Comparison of ENCODE assay signal across 1 cellular context in the genomic region with DNA sequence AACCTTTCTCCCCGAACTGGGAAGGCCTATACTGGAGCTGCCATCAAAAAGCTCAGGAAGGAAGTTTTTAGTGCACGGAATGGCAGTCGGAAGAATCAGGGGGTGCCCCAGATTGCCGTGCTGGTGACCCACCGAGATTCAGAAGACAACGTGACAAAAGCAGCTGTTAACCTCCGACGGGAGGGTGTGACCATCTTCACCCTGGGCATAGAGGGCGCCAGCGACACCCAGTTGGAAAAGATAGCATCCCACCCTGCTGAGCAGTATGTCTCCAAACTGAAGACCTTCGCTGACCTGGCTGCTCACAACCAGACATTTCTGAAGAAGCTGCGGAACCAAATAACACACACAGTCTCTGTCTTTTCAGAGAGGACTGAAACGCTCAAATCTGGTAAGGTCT.
TF ChIP-seq lines count a peak whose summit lies in the region.

No MANE protein-coding gene starts in this region.

TF ChIP-seq in GM23338, 12 proteins besides CTCF, POLR2A, EP300 and RAD21 (continued from another document):
- TF ChIP-seq, protein P1, sequence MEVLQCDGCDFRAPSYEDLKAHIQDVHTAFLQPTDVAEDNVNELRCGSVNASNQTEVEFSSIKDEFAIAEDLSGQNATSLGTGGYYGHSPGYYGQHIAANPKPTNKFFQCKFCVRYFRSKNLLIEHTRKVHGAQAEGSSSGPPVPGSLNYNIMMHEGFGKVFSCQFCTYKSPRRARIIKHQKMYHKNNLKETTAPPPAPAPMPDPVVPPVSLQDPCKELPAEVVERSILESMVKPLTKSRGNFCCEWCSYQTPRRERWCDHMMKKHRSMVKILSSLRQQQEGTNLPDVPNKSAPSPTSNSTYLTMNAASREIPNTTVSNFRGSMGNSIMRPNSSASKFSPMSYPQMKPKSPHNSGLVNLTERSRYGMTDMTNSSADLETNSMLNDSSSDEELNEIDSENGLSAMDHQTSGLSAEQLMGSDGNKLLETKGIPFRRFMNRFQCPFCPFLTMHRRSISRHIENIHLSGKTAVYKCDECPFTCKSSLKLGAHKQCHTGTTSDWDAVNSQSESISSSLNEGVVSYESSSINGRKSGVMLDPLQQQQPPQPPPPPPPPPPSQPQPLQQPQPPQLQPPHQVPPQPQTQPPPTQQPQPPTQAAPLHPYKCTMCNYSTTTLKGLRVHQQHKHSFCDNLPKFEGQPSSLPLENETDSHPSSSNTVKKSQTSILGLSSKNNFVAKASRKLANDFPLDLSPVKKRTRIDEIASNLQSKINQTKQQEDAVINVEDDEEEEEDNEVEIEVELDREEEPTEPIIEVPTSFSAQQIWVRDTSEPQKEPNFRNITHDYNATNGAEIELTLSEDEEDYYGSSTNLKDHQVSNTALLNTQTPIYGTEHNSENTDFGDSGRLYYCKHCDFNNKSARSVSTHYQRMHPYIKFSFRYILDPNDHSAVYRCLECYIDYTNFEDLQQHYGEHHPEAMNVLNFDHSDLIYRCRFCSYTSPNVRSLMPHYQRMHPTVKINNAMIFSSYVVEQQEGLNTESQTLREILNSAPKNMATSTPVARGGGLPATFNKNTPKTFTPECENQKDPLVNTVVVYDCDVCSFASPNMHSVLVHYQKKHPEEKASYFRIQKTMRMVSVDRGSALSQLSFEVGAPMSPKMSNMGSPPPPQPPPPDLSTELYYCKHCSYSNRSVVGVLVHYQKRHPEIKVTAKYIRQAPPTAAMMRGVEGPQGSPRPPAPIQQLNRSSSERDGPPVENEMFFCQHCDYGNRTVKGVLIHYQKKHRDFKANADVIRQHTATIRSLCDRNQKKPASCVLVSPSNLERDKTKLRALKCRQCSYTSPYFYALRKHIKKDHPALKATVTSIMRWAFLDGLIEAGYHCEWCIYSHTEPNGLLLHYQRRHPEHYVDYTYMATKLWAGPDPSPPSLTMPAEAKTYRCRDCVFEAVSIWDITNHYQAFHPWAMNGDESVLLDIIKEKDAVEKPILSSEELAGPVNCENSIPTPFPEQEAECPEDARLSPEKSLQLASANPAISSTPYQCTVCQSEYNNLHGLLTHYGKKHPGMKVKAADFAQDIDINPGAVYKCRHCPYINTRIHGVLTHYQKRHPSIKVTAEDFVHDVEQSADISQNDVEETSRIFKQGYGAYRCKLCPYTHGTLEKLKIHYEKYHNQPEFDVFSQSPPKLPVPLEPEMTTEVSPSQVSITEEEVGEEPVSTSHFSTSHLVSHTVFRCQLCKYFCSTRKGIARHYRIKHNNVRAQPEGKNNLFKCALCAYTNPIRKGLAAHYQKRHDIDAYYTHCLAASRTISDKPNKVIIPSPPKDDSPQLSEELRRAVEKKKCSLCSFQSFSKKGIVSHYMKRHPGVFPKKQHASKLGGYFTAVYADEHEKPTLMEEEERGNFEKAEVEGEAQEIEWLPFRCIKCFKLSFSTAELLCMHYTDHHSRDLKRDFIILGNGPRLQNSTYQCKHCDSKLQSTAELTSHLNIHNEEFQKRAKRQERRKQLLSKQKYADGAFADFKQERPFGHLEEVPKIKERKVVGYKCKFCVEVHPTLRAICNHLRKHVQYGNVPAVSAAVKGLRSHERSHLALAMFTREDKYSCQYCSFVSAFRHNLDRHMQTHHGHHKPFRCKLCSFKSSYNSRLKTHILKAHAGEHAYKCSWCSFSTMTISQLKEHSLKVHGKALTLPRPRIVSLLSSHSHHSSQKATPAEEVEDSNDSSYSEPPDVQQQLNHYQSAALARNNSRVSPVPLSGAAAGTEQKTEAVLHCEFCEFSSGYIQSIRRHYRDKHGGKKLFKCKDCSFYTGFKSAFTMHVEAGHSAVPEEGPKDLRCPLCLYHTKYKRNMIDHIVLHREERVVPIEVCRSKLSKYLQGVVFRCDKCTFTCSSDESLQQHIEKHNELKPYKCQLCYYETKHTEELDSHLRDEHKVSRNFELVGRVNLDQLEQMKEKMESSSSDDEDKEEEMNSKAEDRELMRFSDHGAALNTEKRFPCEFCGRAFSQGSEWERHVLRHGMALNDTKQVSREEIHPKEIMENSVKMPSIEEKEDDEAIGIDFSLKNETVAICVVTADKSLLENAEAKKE (CRISPR knock-in tag; IDR thresholded peaks at IDR 0.05), result no peak
- TF ChIP-seq JUNB (IDR thresholded peaks at IDR 0.05; ENCODE audit: unreplicated experiment), result no peak
- TF ChIP-seq REST (IDR thresholded peaks at IDR 0.05; ENCODE audit: unreplicated experiment), result no peak
- no peak for TF ChIP-seq STAT1 (IDR thresholded peaks at IDR 0.05; ENCODE audit: unreplicated experiment)
- TF ChIP-seq POLR2AphosphoS5 (IDR thresholded peaks at IDR 0.05; ENCODE audit: low read depth), result no peak
- TF ChIP-seq ZNF331 (CRISPR knock-in tag; IDR thresholded peaks at IDR 0.05; ENCODE audit: low read depth), result no peak
TF ChIP-seq in GM23338: peak in this region for 0.
